Comparison of ENCODE assay signal across 9 cellular contexts in genomic region chr2:159118115-159118858, GRCh38.
DNase-seq lines count a peak whose midpoint lies in the region; ATAC-seq and TF ChIP-seq lines count a peak whose summit lies in the region.
"Had no signal": no experiment of that assay in that cellular context is flagged by ENCODE, and none has a peak within 500 bp of the region (broad histone marks: within the 10 kb centered on the region; RNA-seq: fewer than 3 reads in every experiment).

No MANE protein-coding gene starts in this region.

- no peak overlapping the region for H3K4me3 Mint-ChIP-seq in activated naive CD4-positive, alpha-beta T cell treated with anti-CD3 and anti-CD28 coated beads, Interleukin-2, amount 10 ng/mL, durations not matched to agents 7 days and 5 days

- no peaks in the 10 kb centered on the region for H3K9me3 Mint-ChIP-seq in activated naive CD4-positive, alpha-beta T cell treated with anti-CD3 and anti-CD28 coated beads, Interleukin-2, amount 10 ng/mL, durations not matched to agents 7 days and 5 days

- 48% methylated on average over 11 of the region's 11 CpGs for WGBS in SK-N-SH (ENCODE audit: low lambda C conversion rate)
- 47% methylated on average over 11 of the region's 11 CpGs for WGBS in prostate gland
- WGBS in aorta, 2 donors = 41 to 43% methylated on average over 11 of the region's 11 CpGs

- H3K36me3 ChIP-seq in H7 (replicated peaks; ENCODE audit: control insufficient read depth, insufficient read depth, low read length) (no peaks in the 10 kb centered on the region), MM.1S (replicated peaks; ENCODE audit: insufficient read depth, low read length) (no peaks in the 10 kb centered on the region), SK-N-SH (replicated peaks in 1 of 2; ENCODE audit: control insufficient read depth in 1 of 2, insufficient read depth in 2 of 2, low read length in 1 of 2) (no peaks in the 10 kb centered on the region), prostate gland (no peaks in the 10 kb centered on the region), aorta (ENCODE audit: control insufficient read depth in 1 of 2, insufficient read depth in 2 of 2, low read length in 1 of 2) (peaks cover 0 to 2% of the 10 kb centered on the region in 2 donors)

- DNase-seq in GM10248 (ENCODE audit: extremely low spot score) (peak; percentile 68), H7 (peak; percentile 72), MM.1S (peak; percentile 76), SK-N-SH (peak; percentile 70), Right ventricle myocardium superior (peak; percentile 91), prostate gland (ENCODE audit: low spot score) (peak; percentile 87), aorta (peak; percentile 87 to 94)
- peak; percentile 89 for DNase-seq in activated naive CD4-positive, alpha-beta T cell treated with anti-CD3 and anti-CD28 coated beads, Interleukin-2, amount 10 ng/mL, durations not matched to agents 7 days and 5 days

- POLR2A ChIA-PET in GM10248 (lab: Yijun Ruan, JAX) = interaction anchor here (0.6 kb wide), 2 partner anchors 41 to 178 kb away, joined by 3 read pairs; no protein-coding TSS in a partner anchor
- POLR2A ChIA-PET in SK-N-SH (lab: Yijun Ruan, JAX) = interaction anchor here (0.9 to 1.9 kb wide), 3 partner anchors 82 to 594 kb away, joined by 3 to 8 read pairs (median 3); partner anchors contain the start of genes MARCHF7 and TANC1

- no peak for TF ChIP-seq POLR2A in prostate gland (IDR thresholded peaks at IDR 0.05)

- H3K4me1 Mint-ChIP-seq in activated naive CD4-positive, alpha-beta T cell treated with anti-CD3 and anti-CD28 coated beads, Interleukin-2, amount 10 ng/mL, durations not matched to agents 7 days and 5 days = peaks cover 6% of the 10 kb centered on the region

- H4K20me1 ChIP-seq in MM.1S (ENCODE audit: insufficient read depth, low read length) (no peaks in the 10 kb centered on the region), SK-N-SH (ENCODE audit: insufficient read depth) (no peaks in the 10 kb centered on the region)

- H3F3A ChIP-seq in MM.1S (ENCODE audit: insufficient read depth, low read length) = no peaks in the 10 kb centered on the region
- peaks cover 3% of the 10 kb centered on the region for H3F3A ChIP-seq in SK-N-SH (replicated peaks; ENCODE audit: insufficient read depth)

- H3K36me3 Mint-ChIP-seq in activated naive CD4-positive, alpha-beta T cell treated with anti-CD3 and anti-CD28 coated beads, Interleukin-2, amount 10 ng/mL, durations not matched to agents 7 days and 5 days = no peaks in the 10 kb centered on the region

- H3K27me3 Mint-ChIP-seq in activated naive CD4-positive, alpha-beta T cell treated with anti-CD3 and anti-CD28 coated beads, Interleukin-2, amount 10 ng/mL, durations not matched to agents 7 days and 5 days = no peaks in the 10 kb centered on the region

- ATAC-seq in Right ventricle myocardium superior (ENCODE audit: poor library complexity) = peak; percentile 89
- ATAC-seq in aorta (ENCODE audit: low FRiP score) = peak; percentile 79

- H3K27ac Mint-ChIP-seq in activated naive CD4-positive, alpha-beta T cell treated with anti-CD3 and anti-CD28 coated beads, Interleukin-2, amount 10 ng/mL, durations not matched to agents 7 days and 5 days = no peak overlapping the region

- H2AFZ ChIP-seq in MM.1S (ENCODE audit: low read length) (no peak overlapping the region), SK-N-SH (ENCODE audit: low read depth) (no peak overlapping the region)

- TF ChIP-seq CTCF in GM10248 (IDR thresholded peaks at IDR 0.05; ENCODE audit: control extremely low read depth, extremely low read depth, low read depth, missing control alignments) = peak; percentile 89
- peak; percentile 92 for TF ChIP-seq CTCF in MM.1S (IDR thresholded peaks at IDR 0.05; ENCODE audit: low read length)
- peak; percentile 86 for TF ChIP-seq CTCF in SK-N-SH (IDR thresholded peaks at IDR 0.05)
- TF ChIP-seq CTCF in prostate gland (IDR thresholded peaks at IDR 0.05) = peak; percentile 80 to 97 (median 94)

- no peaks in the 10 kb centered on the region for H3K27me3 ChIP-seq in H7 (ENCODE audit: control insufficient read depth, insufficient read depth, low read length)
- no peaks in the 10 kb centered on the region for H3K27me3 ChIP-seq in MM.1S (replicated peaks; ENCODE audit: insufficient read depth, low read length)
- H3K27me3 ChIP-seq in SK-N-SH (ENCODE audit: insufficient read depth) = no peaks in the 10 kb centered on the region
- no peaks in the 10 kb centered on the region for H3K27me3 ChIP-seq in prostate gland (replicated peaks; ENCODE audit: insufficient read depth)
- no peaks in the 10 kb centered on the region for H3K27me3 ChIP-seq in aorta (ENCODE audit: control insufficient read depth in 1 of 2, insufficient read depth in 2 of 2, low read length in 1 of 2)

- no peak overlapping the region for H3K27ac ChIP-seq in MM.1S (ENCODE audit: low read length)
- H3K27ac ChIP-seq in SK-N-SH (ENCODE audit: low read depth in 2 of 2, low read length in 1 of 2) = peak overlapping the region; percentile 41 to 69
- peak overlapping the region in 1 of 2 donors; percentile 4 for H3K27ac ChIP-seq in prostate gland
- H3K27ac ChIP-seq in aorta (ENCODE audit: low read depth in 1 of 2, low read length in 2 of 2) = peak overlapping the region in 1 of 2 donors; percentile 20

- TF ChIP-seq EP300 in SK-N-SH (IDR thresholded peaks at IDR 0.05; ENCODE audit: borderline replicate concordance in 1 of 2, low read depth in 1 of 2, low read length in 1 of 2) = no peak

- H3K9me2 ChIP-seq in MM.1S (replicated peaks; ENCODE audit: insufficient read depth, low read length) = no peaks in the 10 kb centered on the region
- H3K9me2 ChIP-seq in SK-N-SH = no peaks in the 10 kb centered on the region

- no peaks in the 10 kb centered on the region for H3K79me2 ChIP-seq in MM.1S (ENCODE audit: low read length)
- peaks cover 36% of the 10 kb centered on the region for H3K79me2 ChIP-seq in SK-N-SH (ENCODE audit: insufficient read depth)

- peak; percentile 98 for TF ChIP-seq RAD21 in SK-N-SH (IDR thresholded peaks at IDR 0.05; ENCODE audit: low read length)

- H3K9ac ChIP-seq in MM.1S (ENCODE audit: low read length) = no peak overlapping the region
- no peak overlapping the region for H3K9ac ChIP-seq in SK-N-SH

- H3K4me1 ChIP-seq in MM.1S (ENCODE audit: low read length) = peaks cover 10% of the 10 kb centered on the region
- peaks cover 6 to 25% of the 10 kb centered on the region in 2 experiments; a peak in 3 of 4 replicates for H3K4me1 ChIP-seq in SK-N-SH (ENCODE audit: control insufficient read depth in 1 of 2, insufficient read depth in 2 of 2, low read depth in 1 of 2, low read length in 1 of 2)
- H3K4me1 ChIP-seq in prostate gland (replicated peaks) = peaks cover 4% of the 10 kb centered on the region
- peaks cover 0 to 8% of the 10 kb centered on the region in 2 donors for H3K4me1 ChIP-seq in aorta (ENCODE audit: control insufficient read depth in 1 of 2, insufficient read depth in 2 of 2, low read length in 2 of 2)

- intact Hi-C loops in Right ventricle myocardium superior (cut with DNase I) = loop anchor here (2.0 to 5.0 kb wide), 3 partner anchors 86 to 217 kb away; partner anchors contain the start of gene TANC1
- intact Hi-C loops in prostate gland (cut with DNase I) = loop anchor here (2.0 to 10.0 kb wide), 3 partner anchors 83 to 217 kb away; partner anchors contain the start of gene TANC1
- intact Hi-C loops in aorta (cut with DNase I) = loop anchor here (2.0 to 5.0 kb wide), 5 partner anchors 81 to 689 kb away; partner anchors contain the start of gene TANC1 (in 2 of the 2)

- H3K4me3 ChIP-seq in H7 (ENCODE audit: insufficient read depth, low read depth, low read length) (no peak overlapping the region), MM.1S (ENCODE audit: low read length) (no peak overlapping the region), SK-N-SH (ENCODE audit: low read depth in 2 of 2, low read length in 1 of 2) (no peak overlapping the region; a peak in 1 of 4 replicates), prostate gland (no peak overlapping the region), aorta (ENCODE audit: low read length in 2 of 2) (no peak overlapping the region)
- H3K4me3 ChIP-seq: skin epidermis had no signal

- H3K4me2 ChIP-seq in MM.1S (ENCODE audit: low read depth, low read length) = no peak overlapping the region
- H3K4me2 ChIP-seq in SK-N-SH = no peak overlapping the region

- CTCF ChIA-PET in GM10248 (lab: Yijun Ruan, JAX) = interaction anchor here (0.6 to 6.8 kb wide), 54 partner anchors 7 to 1094 kb away, joined by 3 to 77 read pairs (median 4); partner anchors contain the start of gene TANC1
- CTCF ChIA-PET in SK-N-SH (lab: Yijun Ruan, JAX) = interaction anchor here (0.6 to 4.2 kb wide), 53 partner anchors 9 to 850 kb away, joined by 3 to 39 read pairs (median 5); partner anchors contain the start of gene TANC1
- CTCF ChIA-PET in activated naive CD4-positive, alpha-beta T cell treated with anti-CD3 and anti-CD28 coated beads, Interleukin-2, amount 10 ng/mL, durations not matched to agents 7 days and 5 days (lab: Charles Lee) = interaction anchor here (0.6 to 3.4 kb wide), 34 partner anchors 9 to 904 kb away, joined by 3 to 54 read pairs (median 3); no protein-coding TSS in a partner anchor

- H3K9me3 ChIP-seq in MM.1S (replicated peaks; ENCODE audit: insufficient read depth, low read length) (no peaks in the 10 kb centered on the region), SK-N-SH (no peaks in the 10 kb centered on the region), prostate gland (no peaks in the 10 kb centered on the region), aorta (ENCODE audit: control insufficient read depth, low read length) (no peaks in the 10 kb centered on the region)

TF ChIP-seq in SK-N-SH, 30 proteins besides CTCF, POLR2A, EP300 and RAD21:
- TF ChIP-seq RCOR1 (IDR thresholded peaks at IDR 0.05; ENCODE audit: low read length) (peak; percentile 23; the same call in 1 of the 2 replicates), TEAD4 (IDR thresholded peaks at IDR 0.05; ENCODE audit: borderline replicate concordance, insufficient read depth) (no peak), YY1 (IDR thresholded peaks at IDR 0.05; ENCODE audit: low read depth) (no peak), JUND (IDR thresholded peaks at IDR 0.05) (no peak), CHD2 (IDR thresholded peaks at IDR 0.05; ENCODE audit: low read length, partially characterized antibody) (peak; percentile 16), MXI1 (IDR thresholded peaks at IDR 0.05; ENCODE audit: low read depth, low read length) (peak; percentile 40; the same call in 1 of the 2 replicates), SMC3 (IDR thresholded peaks at IDR 0.05; ENCODE audit: low read depth, low read length) (peak; percentile 97), NRF1 (IDR thresholded peaks at IDR 0.05; ENCODE audit: low read depth, low read length) (peak; percentile 7; the same call in 1 of the 2 replicates)
